8 cellular contexts compared by ENCODE assay signal in genomic region chr3:155743616-155744015, GRCh38. TPM values are rescaled to one million over a fixed set of nuclear protein-coding genes. Genes with fewer than 3 reads are reported as not detected.
DNase-seq lines count a peak whose midpoint lies in the region; ATAC-seq and TF ChIP-seq lines count a peak whose summit lies in the region.

No MANE protein-coding gene starts in this region.

- POLR2A ChIA-PET in activated naive CD8-positive, alpha-beta T cell treated with anti-CD3 and anti-CD28 coated beads, Interleukin-2, amount 10 ng/mL, durations not matched to agents 7 days and 5 days (lab: Charles Lee), result no interaction called here

- in situ Hi-C loops in transverse colon (cut with MboI; ENCODE audit: low pct_ligation_motif_present in 1 of 4, low pct_unique_long_range_greater_than_20kb in 1 of 4, low sequenced_read_pairs in 3 of 4), result no loop called here

- peak overlapping the region; percentile 27 for H3K27ac Mint-ChIP-seq in activated T-cell treated with anti-CD3 and anti-CD28 coated beads, Interleukin-2, amount 50 U/mL, for 72 hours
- no peak overlapping the region for H3K27ac Mint-ChIP-seq in activated naive CD8-positive, alpha-beta T cell treated with anti-CD3 and anti-CD28 coated beads, Interleukin-2, amount 10 ng/mL, durations not matched to agents 7 days and 5 days

- H3K36me3 Mint-ChIP-seq in activated T-cell treated with anti-CD3 and anti-CD28 coated beads, Interleukin-2, amount 50 U/mL, for 72 hours (ENCODE audit: insufficient read depth in 2 of 2), result no peaks in the 10 kb centered on the region
- no peaks in the 10 kb centered on the region for H3K36me3 Mint-ChIP-seq in activated naive CD8-positive, alpha-beta T cell treated with anti-CD3 and anti-CD28 coated beads, Interleukin-2, amount 10 ng/mL, durations not matched to agents 7 days and 5 days

- H3K27me3 ChIP-seq in left lung, result peaks cover 24 to 70% of the 10 kb centered on the region in 2 donors
- H3K27me3 ChIP-seq in transverse colon, result peaks cover 15% of the 10 kb centered on the region

- peaks cover 11% of the 10 kb centered on the region for H3K4me1 Mint-ChIP-seq in activated T-cell treated with anti-CD3 and anti-CD28 coated beads, Interleukin-2, amount 50 U/mL, for 72 hours (ENCODE audit: low read depth)
- H3K4me1 Mint-ChIP-seq in activated naive CD8-positive, alpha-beta T cell treated with anti-CD3 and anti-CD28 coated beads, Interleukin-2, amount 10 ng/mL, durations not matched to agents 7 days and 5 days, result peaks cover 20% of the 10 kb centered on the region

- DNase-seq in activated T-cell treated with anti-CD3 and anti-CD28 coated beads, Interleukin-2, amount 50 U/mL, for 72 hours, result no peak
- DNase-seq in activated T-cell treated with anti-CD3 and anti-CD28 coated beads for 4 hours, result no peak
- DNase-seq in activated naive CD8-positive, alpha-beta T cell treated with anti-CD3 and anti-CD28 coated beads, Interleukin-2, amount 10 ng/mL, durations not matched to agents 7 days and 5 days, result no peak
- no peak for DNase-seq in left lung
- DNase-seq in transverse colon, result no peak
- DNase-seq in NCI-H1694 (lab: John Stamatoyannopoulos, UW), result no peak
- DNase-seq in SHP77 (lab: John Stamatoyannopoulos, UW), result no peak
- DNase-seq in activated CD8-positive, alpha-beta memory T cell treated with anti-CD3 and anti-CD28 coated beads, Interleukin-2, amount 50 U/mL, for 4 hours, result no peak

- no peak for TF ChIP-seq EP300 in transverse colon (IDR thresholded peaks at IDR 0.05; ENCODE audit: low read depth)

- intact Hi-C loops in left lung (cut with DNase I) (no loop called here), transverse colon (cut with DNase I; ENCODE audit: low total_unique reads) (no loop called here)

- H3K4me1 ChIP-seq in left lung (peaks cover 3 to 25% of the 10 kb centered on the region in 2 donors), transverse colon (peaks cover 0 to 27% (median 17%) of the 10 kb centered on the region in 4 donors)

- ATAC-seq in activated T-cell treated with anti-CD3 and anti-CD28 coated beads, Interleukin-2, amount 50 U/mL, for 72 hours (replicated peaks in 1 of 2), result no peak
- no peak for ATAC-seq in activated naive CD8-positive, alpha-beta T cell treated with anti-CD3 and anti-CD28 coated beads, Interleukin-2, amount 10 ng/mL, durations not matched to agents 7 days and 5 days (ENCODE audit: low read depth)
- ATAC-seq in left lung, result no peak

- peak overlapping the region; percentile 46 to 56 for H3K4me3 ChIP-seq in left lung
- H3K4me3 ChIP-seq in transverse colon, result peak overlapping the region; percentile 43 to 76 (median 62)

- H3K27ac ChIP-seq in left lung (peak overlapping the region; percentile 54 to 67), transverse colon (peak overlapping the region; percentile 15 to 80 (median 74))

- peaks cover 70% of the 10 kb centered on the region for H3K27me3 Mint-ChIP-seq in activated T-cell treated with anti-CD3 and anti-CD28 coated beads, Interleukin-2, amount 50 U/mL, for 72 hours (ENCODE audit: low read depth)
- peaks cover 72% of the 10 kb centered on the region for H3K27me3 Mint-ChIP-seq in activated naive CD8-positive, alpha-beta T cell treated with anti-CD3 and anti-CD28 coated beads, Interleukin-2, amount 10 ng/mL, durations not matched to agents 7 days and 5 days

- H3K9me3 ChIP-seq in left lung (no peaks in the 10 kb centered on the region), transverse colon (no peaks in the 10 kb centered on the region)

- no peaks in the 10 kb centered on the region for H3K36me3 ChIP-seq in left lung
- no peaks in the 10 kb centered on the region for H3K36me3 ChIP-seq in transverse colon

- 10 to 11% methylated on average over 6 to 8 of the region's 8 CpGs for WGBS in transverse colon (ENCODE audit: low coverage in 1 of 2), 2 donors

- peak overlapping the region; percentile 92 to 95 for H3K4me3 Mint-ChIP-seq in activated T-cell treated with anti-CD3 and anti-CD28 coated beads, Interleukin-2, amount 50 U/mL, for 72 hours
- H3K4me3 Mint-ChIP-seq in activated naive CD8-positive, alpha-beta T cell treated with anti-CD3 and anti-CD28 coated beads, Interleukin-2, amount 10 ng/mL, durations not matched to agents 7 days and 5 days, result peak overlapping the region; percentile 89

- TF ChIP-seq CTCF in left lung (IDR thresholded peaks at IDR 0.05), result no peak
- TF ChIP-seq CTCF in transverse colon (IDR thresholded peaks at IDR 0.05), result no peak

- TF ChIP-seq POLR2A in transverse colon (IDR thresholded peaks at IDR 0.05), result no peak

- H3K9me3 Mint-ChIP-seq in activated T-cell treated with anti-CD3 and anti-CD28 coated beads, Interleukin-2, amount 50 U/mL, for 72 hours, result no peaks in the 10 kb centered on the region
- no peaks in the 10 kb centered on the region for H3K9me3 Mint-ChIP-seq in activated naive CD8-positive, alpha-beta T cell treated with anti-CD3 and anti-CD28 coated beads, Interleukin-2, amount 10 ng/mL, durations not matched to agents 7 days and 5 days

RNA-seq across cellular contexts. Expression of gene PLCH1, which starts 1.3 kb away (rescaled TPM):
- 1 to 10 TPM in 1 of 2 donors, under 1 TPM in 1; 0.14 to 1.1 TPM for total RNA-seq in activated T-cell treated with anti-CD3 and anti-CD28 coated beads, Interleukin-2, amount 50 U/mL, for 72 hours
- total RNA-seq in activated naive CD8-positive, alpha-beta T cell treated with anti-CD3 and anti-CD28 coated beads, Interleukin-2, amount 10 ng/mL, durations not matched to agents 7 days and 5 days, result 1 to 10 TPM; 3.8 to 5.1 TPM
- total RNA-seq in left lung (1 to 10 TPM; 8.5 to 9.6 TPM), transverse colon (10 to 100 TPM in 1 of 4 donors, 1 to 10 TPM in 3; 8.2 to 33.4 (median 8.5) TPM)
